ENCODE assay signal across 8 cellular contexts in genomic region chr10:104267721-104268690, GRCh38. TPM values are rescaled to one million over a fixed set of nuclear protein-coding genes. Genes with fewer than 3 reads are reported as not detected.
DNase-seq lines count a peak whose midpoint lies in the region; ATAC-seq and TF ChIP-seq lines count a peak whose summit lies in the region.

No MANE protein-coding gene starts in this region.

- peak; percentile 1 for ATAC-seq in left lung
- no peak for ATAC-seq in HG03135 (IDR thresholded peaks at IDR 0.05; ENCODE audit: unreplicated experiment)

- H3K27me3 Mint-ChIP-seq in CD4-positive, alpha-beta memory T cell = no peaks in the 10 kb centered on the region

- no peak for TF ChIP-seq CTCF in left lung (IDR thresholded peaks at IDR 0.05)

- H3K4me3 Mint-ChIP-seq in CD4-positive, alpha-beta memory T cell = peak overlapping the region; percentile 91 to 96 (median 92)

- H3K36me3 ChIP-seq in CD4-positive, alpha-beta memory T cell (ENCODE audit: insufficient read depth, low read length) = peaks cover 18% of the 10 kb centered on the region
- H3K36me3 ChIP-seq in left lung = peaks cover 0 to 54% of the 10 kb centered on the region in 2 donors
- peaks cover 14 to 19% of the 10 kb centered on the region in 2 donors for H3K36me3 ChIP-seq in stomach smooth muscle (ENCODE audit: control insufficient read depth in 2 of 2, insufficient read depth in 2 of 2, low read length in 2 of 2)

- peak overlapping the region; percentile 70 to 86 for H3K9ac ChIP-seq in stomach smooth muscle (ENCODE audit: low read length in 2 of 2)

- POLR2A ChIA-PET in CD4-positive, alpha-beta memory T cell (lab: Charles Lee; ENCODE audit: partially characterized antibody) = interaction anchor here (0.7 to 4.3 kb wide), 11 partner anchors 10 to 684 kb away, joined by 4 to 59 read pairs (median 6); partner anchors contain the start of genes CFAP43, CFAP58, GSTO1 and ITPRIP

- H3K4me3 ChIP-seq in CD4-positive, alpha-beta memory T cell (ENCODE audit: low read length in 2 of 2) = peak overlapping the region; percentile 67 to 89
- peak overlapping the region; percentile 86 for H3K4me3 ChIP-seq in Jurkat, Clone E6-1 (ENCODE audit: low read length)
- H3K4me3 ChIP-seq in left lung (peak overlapping the region; percentile 78 to 85), stomach smooth muscle (ENCODE audit: low read length in 2 of 2) (peak overlapping the region; percentile 64 to 82)

- CTCF ChIA-PET in CD4-positive, alpha-beta memory T cell (lab: Charles Lee; ENCODE audit: partially characterized antibody) = interaction anchor here (0.7 to 1.9 kb wide), 3 partner anchors 12 to 25 kb away, joined by 3 to 4 read pairs (median 3); no protein-coding TSS in a partner anchor

- H3K27ac Mint-ChIP-seq in CD4-positive, alpha-beta memory T cell = peak overlapping the region; percentile 91 to 99 (median 96)

- no peaks in the 10 kb centered on the region for H3K9me3 Mint-ChIP-seq in CD4-positive, alpha-beta memory T cell

- H3K4me1 Mint-ChIP-seq in CD4-positive, alpha-beta memory T cell = peaks cover 32 to 62% (median 44%) of the 10 kb centered on the region in 4 donors

- H3K36me3 Mint-ChIP-seq in CD4-positive, alpha-beta memory T cell = peaks cover 25 to 48% of the 10 kb centered on the region in 2 donors

- peaks cover 58% of the 10 kb centered on the region for H3K4me1 ChIP-seq in CD4-positive, alpha-beta memory T cell (ENCODE audit: insufficient read depth, low read length)
- H3K4me1 ChIP-seq in left lung = peaks cover 0 to 46% of the 10 kb centered on the region in 2 donors
- H3K4me1 ChIP-seq in stomach smooth muscle (ENCODE audit: control insufficient read depth, insufficient read depth, low read length) = peaks cover 9% of the 10 kb centered on the region

- no peaks in the 10 kb centered on the region for H3K9me3 ChIP-seq in CD4-positive, alpha-beta memory T cell (ENCODE audit: control insufficient read depth in 1 of 2, low read length in 2 of 2)
- H3K9me3 ChIP-seq in left lung (no peaks in the 10 kb centered on the region), stomach smooth muscle (ENCODE audit: control insufficient read depth in 2 of 2, low read length in 2 of 2) (no peaks in the 10 kb centered on the region)

- no peak for DNase-seq in CD4-positive, alpha-beta memory T cell
- no peak for DNase-seq in Jurkat, Clone E6-1 (ENCODE audit: low read depth, low spot score)
- DNase-seq in left lung (no peak), glomerular visceral epithelial cell (ENCODE audit: extremely low spot score) (no peak), NCI-H2029 treated with DMSO at 0.1 percent for 48 hours (lab: John Stamatoyannopoulos, UW) (no peak)

- H3K27me3 ChIP-seq in CD4-positive, alpha-beta memory T cell (ENCODE audit: insufficient read depth, low read length) = no peaks in the 10 kb centered on the region
- no peaks in the 10 kb centered on the region for H3K27me3 ChIP-seq in left lung
- H3K27me3 ChIP-seq in stomach smooth muscle (ENCODE audit: control insufficient read depth in 1 of 2, insufficient read depth in 2 of 2, low read length in 2 of 2) = no peaks in the 10 kb centered on the region

- H3K27ac ChIP-seq in CD4-positive, alpha-beta memory T cell (ENCODE audit: low read depth, low read length) = peak overlapping the region; percentile 90
- H3K27ac ChIP-seq in angular gyrus (ENCODE audit: low read depth, low read length) = peak overlapping the region; percentile 77
- peak overlapping the region; percentile 72 to 91 for H3K27ac ChIP-seq in left lung
- H3K27ac ChIP-seq in stomach smooth muscle (ENCODE audit: low read length) = peak overlapping the region; percentile 72

- intact Hi-C loops in CD4-positive, alpha-beta memory T cell (cut with micrococcal nuclease) = loop anchor here (1.0 to 5.0 kb wide), 6 partner anchors 12 to 379 kb away; partner anchors contain the start of genes CFAP43, ITPRIP and SLK
- intact Hi-C loops in left lung (cut with DNase I) = no loop called here

RNA-seq across cellular contexts. Expression of gene GSTO2, which starts 1.0 kb away (rescaled TPM):
- 1 to 10 TPM; 1.6 to 2.3 TPM for total RNA-seq in CD4-positive, alpha-beta memory T cell
- 1 to 10 TPM in 1 of 2 donors, under 1 TPM in 1; 0.94 to 1.2 TPM for polyA plus RNA-seq in CD4-positive, alpha-beta memory T cell
- not detected for polyA plus RNA-seq in Jurkat, Clone E6-1 (2012; ENCODE audit: insufficient read depth, insufficient read length)
- total RNA-seq in left lung = 10 to 100 TPM in 1 of 2 donors, 1 to 10 TPM in 1; 9.5 to 13.4 TPM

RNA-seq across cellular contexts. Expression of gene GSTO1, which starts 13.3 kb away (rescaled TPM):
- 10 to 100 TPM; 52.8 to 54.7 TPM for total RNA-seq in CD4-positive, alpha-beta memory T cell
- 100 to 1,000 TPM; 154 to 207 TPM for polyA plus RNA-seq in CD4-positive, alpha-beta memory T cell
- 245 TPM for polyA plus RNA-seq in Jurkat, Clone E6-1 (2012; ENCODE audit: insufficient read depth, insufficient read length)
- 100 to 1,000 TPM; 106 to 157 TPM for total RNA-seq in left lung

RNA-seq across cellular contexts. Expression of gene CFAP43, which starts 35.8 kb away (rescaled TPM):
- total RNA-seq in CD4-positive, alpha-beta memory T cell = not detected
- not detected for polyA plus RNA-seq in CD4-positive, alpha-beta memory T cell
- polyA plus RNA-seq in Jurkat, Clone E6-1 (2012; ENCODE audit: insufficient read depth, insufficient read length) = not detected
- total RNA-seq in left lung = 1 to 10 TPM in 1 of 2 donors, under 1 TPM in 1; 0.70 to 7.4 TPM
